In the genomic region with DNA sequence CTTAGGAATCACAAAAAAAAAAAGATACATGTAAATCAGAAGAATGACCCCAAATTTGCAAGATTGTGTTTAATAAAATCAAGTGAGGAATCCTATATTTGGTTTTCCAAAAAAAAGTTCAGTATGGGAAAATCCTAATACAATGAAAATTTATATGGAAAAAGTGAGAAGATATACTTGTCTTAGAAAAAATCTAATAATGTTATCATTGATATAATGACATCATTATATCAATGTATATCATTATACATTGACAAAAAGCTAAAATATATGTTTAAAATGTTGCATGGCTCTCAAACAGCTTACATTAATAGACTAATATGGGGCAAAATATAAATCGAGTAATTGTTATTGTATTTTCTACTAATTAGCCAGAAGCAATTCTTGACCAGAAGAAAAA, we compare ENCODE assay signal across 21 cellular contexts. TPM values are rescaled to one million over a fixed set of nuclear protein-coding genes. Genes with fewer than 3 reads are reported as not detected.
DNase-seq lines count a peak whose midpoint lies in the region; ATAC-seq, FAIRE-seq and TF ChIP-seq lines count a peak whose summit lies in the region.
"Had no signal": no experiment of that assay in that cellular context is flagged by ENCODE, and none has a peak within 500 bp of the region (broad histone marks: within the 10 kb centered on the region; RNA-seq: fewer than 3 reads in every experiment).

No MANE protein-coding gene starts in this region.

- no peaks in the 10 kb centered on the region for H3K36me3 ChIP-seq in HepG2 (replicated peaks in 1 of 2; ENCODE audit: control insufficient read depth in 1 of 2, insufficient read depth in 2 of 2, low read length in 2 of 2)
- peaks cover 0 to 21% (median 5%) of the 10 kb centered on the region in 4 donors for H3K36me3 ChIP-seq in right lobe of liver
- no peaks in the 10 kb centered on the region for H3K36me3 ChIP-seq in small intestine (ENCODE audit: control insufficient read depth in 2 of 2, insufficient read depth in 2 of 2, low read length in 2 of 2)
- H3K36me3 ChIP-seq: BLaER1 had no signal

- no peaks in the 10 kb centered on the region for H3K27me3 ChIP-seq in HepG2 (ENCODE audit: control insufficient read depth in 1 of 2, insufficient read depth in 2 of 2, low read length in 2 of 2)
- H3K27me3 ChIP-seq in right lobe of liver: no peaks in the 10 kb centered on the region
- H3K27me3 ChIP-seq in small intestine (ENCODE audit: control insufficient read depth in 2 of 2, insufficient read depth in 2 of 2, low read length in 2 of 2): no peaks in the 10 kb centered on the region
- H3K27me3 ChIP-seq: BLaER1 had no signal

- H3K9ac ChIP-seq in HepG2 (ENCODE audit: insufficient read depth, low read depth, low read length): no peak overlapping the region
- H3K9ac ChIP-seq: BLaER1, GM23248 had no signal

- H3K4me3 ChIP-seq in HepG2 (replicated peaks in 1 of 3; ENCODE audit: insufficient read depth in 1 of 3, low read depth in 2 of 3, low read length in 3 of 3) (no peak overlapping the region), right lobe of liver (no peak overlapping the region), small intestine (ENCODE audit: low read depth in 1 of 2, low read length in 2 of 2) (no peak overlapping the region)
- H3K4me3 ChIP-seq: BLaER1, GM23248 had no signal

- POLR2A ChIA-PET in HepG2 (lab: Yijun Ruan, JAX): no interaction called here

- H3K9me3 ChIP-seq in HepG2 (ENCODE audit: low read length) (no peaks in the 10 kb centered on the region; the same call in 1 of the 2 replicates), right lobe of liver (peaks cover 0 to 3% (median 0%) of the 10 kb centered on the region in 4 donors), small intestine (ENCODE audit: control insufficient read depth, low read depth) (no peaks in the 10 kb centered on the region)
- H3K9me3 ChIP-seq: Caco-2 had no signal

- no peak overlapping the region for H2AFZ ChIP-seq in HepG2 (ENCODE audit: low read length)
- H2AFZ ChIP-seq: GM23248 had no signal

- TF ChIP-seq POLR2A in HepG2 (IDR thresholded peaks at IDR 0.05; ENCODE audit: insufficient read depth in 1 of 2, low read depth in 2 of 2, low read length in 2 of 2): no peak
- TF ChIP-seq POLR2A in right lobe of liver (IDR thresholded peaks at IDR 0.05): no peak

- no TSS peak for BruUV-seq in HepG2 (replicated peaks; lab: Mats Ljungman, UMichigan)

- no peaks in the 10 kb centered on the region for H4K20me1 ChIP-seq in HepG2 (ENCODE audit: insufficient read depth, low read length)
- H4K20me1 ChIP-seq: BLaER1 had no signal

- no peaks in the 10 kb centered on the region for H3K4me1 ChIP-seq in HepG2 (ENCODE audit: insufficient read depth, low read length)
- peaks cover 0 to 25% (median 0%) of the 10 kb centered on the region in 4 donors for H3K4me1 ChIP-seq in right lobe of liver
- H3K4me1 ChIP-seq in small intestine (ENCODE audit: control insufficient read depth in 2 of 2, insufficient read depth in 1 of 2, low read depth in 1 of 2, low read length in 1 of 2): no peaks in the 10 kb centered on the region
- H3K4me1 ChIP-seq: BLaER1, Caco-2 had no signal

- H3K79me2 ChIP-seq in HepG2 (ENCODE audit: insufficient read depth, low read length): no peaks in the 10 kb centered on the region

- CTCF ChIA-PET in HepG2 (lab: Yijun Ruan, JAX; ENCODE audit: low intra/inter-chr PET ratio, low total read pairs): no interaction called here

- FAIRE-seq in HepG2 (lab: Jason Lieb, UNC) (no peak), colon (lab: Jason Lieb, UNC) (peak; percentile 28), small intestine (lab: Jason Lieb, UNC) (peak; percentile 68)
- FAIRE-seq: A204.1, G401.6, GM19239, H1 had no signal

- no peak for TF ChIP-seq RAD21 in HepG2 (CRISPR knock-in tag; IDR thresholded peaks at IDR 0.05)

- ATAC-seq in HepG2: no peak
- ATAC-seq in right lobe of liver: no peak
- ATAC-seq: CD8-positive, alpha-beta T cell had no signal

- no peak overlapping the region for H3K4me2 ChIP-seq in HepG2 (ENCODE audit: low read depth, low read length)
- H3K4me2 ChIP-seq: BLaER1 had no signal

- WGBS in HepG2 (ENCODE audit: low lambda C conversion rate): 64% methylated on average over 1 of the region's 1 CpG
- 88% methylated on average over 1 of the region's 1 CpG for WGBS in right lobe of liver (ENCODE audit: insufficient coverage, low coverage, low lambda C conversion rate, missing lambda C conversion rate)
- 89 to 96% (median 92%) methylated on average over 1 of the region's 1 CpG for WGBS in small intestine, 3 donors

- TF ChIP-seq EP300 in HepG2 (IDR thresholded peaks at IDR 0.05; ENCODE audit: low read depth in 2 of 2, low read length in 2 of 2) (no peak), HepG2 (CRISPR knock-in tag; IDR thresholded peaks at IDR 0.05; ENCODE audit: borderline replicate concordance) (no peak)

- TF ChIP-seq CTCF in HepG2 (CRISPR knock-in tag; IDR thresholded peaks at IDR 0.05): no peak
- TF ChIP-seq CTCF in right lobe of liver (IDR thresholded peaks at IDR 0.05): no peak

- in situ Hi-C loops in HepG2 (cut with HindIII; ENCODE audit: extremely low pct_ligation_motif_present, low pct_unique_long_range_greater_than_20kb): no loop called here

- intact Hi-C loops in HepG2 (cut with micrococcal nuclease; ENCODE audit: unreplicated experiment) (no loop called here), right lobe of liver (cut with DNase I) (no loop called here)

- DNase-seq in HepG2 (ENCODE audit: low spot score): no peak
- DNase-seq in right lobe of liver: no peak
- DNase-seq in small intestine: no peak
- DNase-seq in epidermal melanocyte (ENCODE audit: insufficient read length, low spot score): no peak
- DNase-seq in hepatic stellate cell (ENCODE audit: low spot score): no peak
- DNase-seq: Caco-2; CD4-positive, CD25-positive, alpha-beta regulatory T cell; CD8-positive, alpha-beta T cell; DMS153; DND-41; GM23248; H7; HCEC 1CT had no signal

- no peak overlapping the region for H3K27ac ChIP-seq in HepG2 (ENCODE audit: extremely low read length, insufficient read depth, low read length)
- H3K27ac ChIP-seq in right lobe of liver: no peak overlapping the region
- no peak overlapping the region for H3K27ac ChIP-seq in small intestine (ENCODE audit: low read depth in 1 of 2, low read length in 1 of 2)
- H3K27ac ChIP-seq: 22Rv1, BLaER1, C4-2B, GM23248 had no signal

TF ChIP-seq in HepG2, 621 proteins besides CTCF, POLR2A, EP300 and RAD21:
- TF ChIP-seq ATF7 (IDR thresholded peaks at IDR 0.05): peak; percentile 75; the same call in 1 of the 2 replicates
- no peak for TF ChIP-seq ATF7 (CRISPR knock-in tag; IDR thresholded peaks at IDR 0.05)
- TF ChIP-seq, protein P1, sequence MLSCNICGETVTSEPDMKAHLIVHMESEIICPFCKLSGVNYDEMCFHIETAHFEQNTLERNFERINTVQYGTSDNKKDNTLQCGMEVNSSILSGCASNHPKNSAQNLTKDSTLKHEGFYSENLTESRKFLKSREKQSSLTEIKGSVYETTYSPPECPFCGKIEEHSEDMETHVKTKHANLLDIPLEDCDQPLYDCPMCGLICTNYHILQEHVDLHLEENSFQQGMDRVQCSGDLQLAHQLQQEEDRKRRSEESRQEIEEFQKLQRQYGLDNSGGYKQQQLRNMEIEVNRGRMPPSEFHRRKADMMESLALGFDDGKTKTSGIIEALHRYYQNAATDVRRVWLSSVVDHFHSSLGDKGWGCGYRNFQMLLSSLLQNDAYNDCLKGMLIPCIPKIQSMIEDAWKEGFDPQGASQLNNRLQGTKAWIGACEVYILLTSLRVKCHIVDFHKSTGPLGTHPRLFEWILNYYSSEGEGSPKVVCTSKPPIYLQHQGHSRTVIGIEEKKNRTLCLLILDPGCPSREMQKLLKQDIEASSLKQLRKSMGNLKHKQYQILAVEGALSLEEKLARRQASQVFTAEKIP (CRISPR knock-in tag; IDR thresholded peaks at IDR 0.05; ENCODE audit: borderline replicate concordance): no peak

RNA-seq across cellular contexts. Expression of a gene that starts 37.0 kb away (rescaled TPM):
- 3.4 and 3.8 TPM in 2 replicates for total RNA-seq in HepG2 (2016; rRNA removed; fragmentation: Illumina TruSeq; extraction: Trizol)
- 0.30 and 0.79 TPM in 2 replicates for total RNA-seq in HepG2 (2016; cell fraction: cytosol; rRNA removed; fragmentation: Illumina TruSeq; extraction: Trizol; ENCODE audit: low read depth)
- total RNA-seq in HepG2 (2016; cell fraction: insoluble cytoplasmic fraction; rRNA removed; fragmentation: Illumina TruSeq; extraction: Trizol): 3.4 and 3.7 TPM in 2 replicates
- total RNA-seq in HepG2 (2016; cell fraction: membrane; rRNA removed; fragmentation: Illumina TruSeq; extraction: Trizol): 0.65 and 0.93 TPM in 2 replicates
- total RNA-seq in HepG2 (2016; cell fraction: nucleus; rRNA removed; fragmentation: Illumina TruSeq; extraction: Trizol): 6.6 and 8.7 TPM in 2 replicates
- polyA plus RNA-seq in HepG2 (2011; rRNA removed): 1.3 and 1.9 TPM in 2 replicates
- polyA plus RNA-seq in HepG2 (2011; cell fraction: cytosol; rRNA removed): 0.71 and 1.7 TPM in 2 replicates
- 0.85 and 1.5 TPM in 2 replicates for polyA plus RNA-seq in HepG2 (2011; cell fraction: nucleus; rRNA removed)
- 3.0 and 4.7 TPM in 2 replicates for polyA plus RNA-seq in HepG2 (2012)
- polyA plus RNA-seq in HepG2 (2016; cell fraction: cytosol; fragmentation: Illumina TruSeq; extraction: Trizol; ENCODE audit: low read depth): 0.05 TPM in 2 replicates
- polyA plus RNA-seq in HepG2 (2016; cell fraction: insoluble cytoplasmic fraction; fragmentation: Illumina TruSeq; extraction: Trizol; ENCODE audit: low read depth): 2.0 and 2.5 TPM in 2 replicates
- 0.40 and 0.43 TPM in 2 replicates for polyA plus RNA-seq in HepG2 (2016; cell fraction: membrane; fragmentation: Illumina TruSeq; extraction: Trizol; ENCODE audit: low read depth)
- 1.2 and 1.4 TPM in 2 replicates for polyA plus RNA-seq in HepG2 (2016; cell fraction: nucleus; fragmentation: Illumina TruSeq; extraction: Trizol; ENCODE audit: insufficient read depth, low read depth)
- polyA minus RNA-seq in HepG2 (2011; rRNA and poly(A)+ RNA removed; ENCODE audit: low replicate concordance): 5.7 and 22.6 TPM in 2 replicates
- polyA minus RNA-seq in HepG2 (2011; cell fraction: cytosol; rRNA and poly(A)+ RNA removed): 1.6 and 3.3 TPM in 2 replicates
- polyA minus RNA-seq in HepG2 (2011; cell fraction: nucleus; rRNA and poly(A)+ RNA removed): 24.5 and 31.8 TPM in 2 replicates
- total RNA-seq in right lobe of liver: 10 to 100 TPM; 25.2 to 74.4 (median 40.0) TPM
- 10 to 100 TPM; 11.9 to 29.5 (median 22.4) TPM for polyA plus RNA-seq in small intestine
